ENCODE assay signal across 30 cellular contexts in genomic region chr7:83640240-83640639, GRCh38. TPM values are rescaled to one million over a fixed set of nuclear protein-coding genes. Genes with fewer than 3 reads are reported as not detected.
"Had no signal": no experiment of that assay in that cellular context is flagged by ENCODE, and none has a peak within 500 bp of the region (broad histone marks: within the 10 kb centered on the region; RNA-seq: fewer than 3 reads in every experiment).

No MANE protein-coding gene starts in this region.

- H3K4me2 ChIP-seq: smooth muscle cell had no signal

- H3K27ac Mint-ChIP-seq: activated B cell treated with CpG ODN at 0.5 μM for 24 hours; activated CD8-positive, alpha-beta T cell treated with anti-CD3 and anti-CD28 coated beads for 36 hours; activated T-helper 17 cell treated with anti-CD3 and anti-CD28 coated beads, Interleukin-2, amount 50 U/mL, for 72 hours; dendritic cell treated with granulocyte-macrophage colony-stimulating factor and Interleukin-4, amounts not matched to agents 40 ng/mL and 50 ng/mL, for 4 days; naive thymus-derived CD8-positive, alpha-beta T cell; stimulated activated memory B cell treated with anti-CD40 and anti-IgM and Interleukin-4, amounts not matched to agents 10 μg/mL and 1 μg/mL and 100 μg/mL, for 72 hours; stimulated activated naive CD8-positive, alpha-beta T cell treated with anti-CD3 and anti-CD28 coated beads, Interleukin-15, amount 100 ng/mL, for 72 hours; type B pancreatic cell had no signal

- H3K36me3 Mint-ChIP-seq: naive thymus-derived CD8-positive, alpha-beta T cell; stimulated activated memory B cell treated with anti-CD40 and anti-IgM and Interleukin-4, amounts not matched to agents 10 μg/mL and 1 μg/mL and 100 μg/mL, for 72 hours; type B pancreatic cell had no signal

- H3K4me1 ChIP-seq: foreskin keratinocyte, heart left ventricle, right atrium auricular region, uterus had no signal

- H3K4me1 Mint-ChIP-seq: activated B cell treated with CpG ODN at 0.5 μM for 24 hours; activated T-helper 17 cell treated with anti-CD3 and anti-CD28 coated beads, Interleukin-2, amount 50 U/mL, for 72 hours; naive thymus-derived CD8-positive, alpha-beta T cell; stimulated activated memory B cell treated with anti-CD40 and anti-IgM and Interleukin-4, amounts not matched to agents 10 μg/mL and 1 μg/mL and 100 μg/mL, for 72 hours; stimulated activated naive CD8-positive, alpha-beta T cell treated with anti-CD3 and anti-CD28 coated beads, Interleukin-15, amount 100 ng/mL, for 72 hours had no signal

- H3K9me3 Mint-ChIP-seq: activated CD8-positive, alpha-beta T cell treated with anti-CD3 and anti-CD28 coated beads for 36 hours; activated T-cell treated with anti-CD3 and anti-CD28 coated beads, Interleukin-2, amount 50 U/mL, for 4 hours; dendritic cell treated with granulocyte-macrophage colony-stimulating factor and Interleukin-4, amounts not matched to agents 40 ng/mL and 50 ng/mL, for 4 days; stimulated activated naive CD8-positive, alpha-beta T cell treated with anti-CD3 and anti-CD28 coated beads, Interleukin-15, amount 100 ng/mL, for 72 hours; type B pancreatic cell had no signal

- H3K27ac ChIP-seq: brain microvascular endothelial cell, foreskin keratinocyte, heart left ventricle, right atrium auricular region, uterus had no signal

- H3K27me3 Mint-ChIP-seq: activated B cell treated with CpG ODN at 0.5 μM for 24 hours; activated CD8-positive, alpha-beta T cell treated with anti-CD3 and anti-CD28 coated beads for 36 hours; activated T-helper 17 cell treated with anti-CD3 and anti-CD28 coated beads, Interleukin-2, amount 50 U/mL, for 72 hours; dendritic cell treated with granulocyte-macrophage colony-stimulating factor and Interleukin-4, amounts not matched to agents 40 ng/mL and 50 ng/mL, for 4 days; naive thymus-derived CD8-positive, alpha-beta T cell; stimulated activated memory B cell treated with anti-CD40 and anti-IgM and Interleukin-4, amounts not matched to agents 10 μg/mL and 1 μg/mL and 100 μg/mL, for 72 hours; stimulated activated naive CD8-positive, alpha-beta T cell treated with anti-CD3 and anti-CD28 coated beads, Interleukin-15, amount 100 ng/mL, for 72 hours; type B pancreatic cell had no signal

- H3K4me3 Mint-ChIP-seq: activated B cell treated with CpG ODN at 0.5 μM for 24 hours; activated CD8-positive, alpha-beta T cell treated with anti-CD3 and anti-CD28 coated beads for 36 hours; activated T-cell treated with anti-CD3 and anti-CD28 coated beads, Interleukin-2, amount 50 U/mL, for 4 hours; activated T-helper 17 cell treated with anti-CD3 and anti-CD28 coated beads, Interleukin-2, amount 50 U/mL, for 72 hours; dendritic cell treated with granulocyte-macrophage colony-stimulating factor and Interleukin-4, amounts not matched to agents 40 ng/mL and 50 ng/mL, for 4 days; naive thymus-derived CD8-positive, alpha-beta T cell; stimulated activated memory B cell treated with anti-CD40 and anti-IgM and Interleukin-4, amounts not matched to agents 10 μg/mL and 1 μg/mL and 100 μg/mL, for 72 hours; stimulated activated naive CD8-positive, alpha-beta T cell treated with anti-CD3 and anti-CD28 coated beads, Interleukin-15, amount 100 ng/mL, for 72 hours; type B pancreatic cell had no signal

- H3K27me3 ChIP-seq: brain microvascular endothelial cell, esophagus muscularis mucosa, foreskin keratinocyte, heart left ventricle, right atrium auricular region, uterus had no signal

- H3K9me3 ChIP-seq: esophagus muscularis mucosa, heart left ventricle, right atrium auricular region, uterus had no signal

- DNase-seq: activated B cell treated with CpG ODN at 0.5 μM for 24 hours; activated CD4-positive, alpha-beta T cell treated with anti-CD3 and anti-CD28 coated beads, Interleukin-2, amount 50 U/mL, for 1 hour; activated CD8-positive, alpha-beta T cell treated with anti-CD3 and anti-CD28 coated beads for 36 hours; activated gamma-delta T cell treated with Interleukin-2 at 50 U/mL for 16 hours; activated naive CD4-positive, alpha-beta T cell treated with anti-CD3 and anti-CD28 coated beads, Interleukin-2, amount 50 U/mL, for 16 hours; activated T-cell treated with anti-CD3 and anti-CD28 coated beads, Interleukin-2, amount 50 U/mL, for 4 hours; amniotic stem cell; brain microvascular endothelial cell; caudate nucleus; foreskin keratinocyte; heart left ventricle; hypothalamus; midbrain; naive thymus-derived CD8-positive, alpha-beta T cell; stimulated activated CD4-positive, alpha-beta T cell treated with anti-CD3 and anti-CD28 coated beads, Interleukin-1b, Interleukin-23, amount 100 ng/mL, for 48 hours; stimulated activated CD4-positive, alpha-beta T cell treated with anti-CD3 and anti-CD28 coated beads, Interleukin-4, amount 100 ng/mL, for 4 hours; stimulated activated CD8-positive, alpha-beta memory T cell treated with anti-CD3 and anti-CD28 coated beads, Interleukin-4, amount 100 ng/mL, for 48 hours; stimulated activated naive CD8-positive, alpha-beta T cell treated with anti-CD3 and anti-CD28 coated beads, Interleukin-15, amount 100 ng/mL, for 72 hours; substantia nigra; T1000; uterus had no signal

- ATAC-seq: activated CD8-positive, alpha-beta T cell treated with anti-CD3 and anti-CD28 coated beads for 36 hours; activated T-cell treated with anti-CD3 and anti-CD28 coated beads, Interleukin-2, amount 50 U/mL, for 4 hours; activated T-helper 17 cell treated with anti-CD3 and anti-CD28 coated beads, Interleukin-2, amount 50 U/mL, for 72 hours; foreskin keratinocyte; heart left ventricle; naive thymus-derived CD8-positive, alpha-beta T cell; stimulated activated memory B cell treated with anti-CD40 and anti-IgM and Interleukin-4, amounts not matched to agents 10 μg/mL and 1 μg/mL and 100 μg/mL, for 72 hours; stimulated activated naive CD8-positive, alpha-beta T cell treated with anti-CD3 and anti-CD28 coated beads, Interleukin-15, amount 100 ng/mL, for 72 hours had no signal

RNA-seq across cellular contexts. Expression of gene SEMA3E, which starts 8.7 kb away (rescaled TPM):
- total RNA-seq: activated B cell treated with CpG ODN at 0.5 μM for 24 hours; activated CD8-positive, alpha-beta T cell treated with anti-CD3 and anti-CD28 coated beads for 36 hours; activated T-cell treated with anti-CD3 and anti-CD28 coated beads, Interleukin-2, amount 50 U/mL, for 4 hours; activated T-helper 17 cell treated with anti-CD3 and anti-CD28 coated beads, Interleukin-2, amount 50 U/mL, for 72 hours; kidney epithelial cell; naive thymus-derived CD8-positive, alpha-beta T cell; pulmonary artery endothelial cell had no signal
